Comparison of ENCODE assay signal across 8 cellular contexts in genomic region chr14:75559451-75560187, GRCh38. TPM values are rescaled to one million over a fixed set of nuclear protein-coding genes. Genes with fewer than 3 reads are reported as not detected.
DNase-seq lines count a peak whose midpoint lies in the region; ATAC-seq, FAIRE-seq and TF ChIP-seq lines count a peak whose summit lies in the region.

No MANE protein-coding gene starts in this region.

- H3K36me3 ChIP-seq in CD4-positive, CD25-positive, alpha-beta regulatory T cell (ENCODE audit: control insufficient read depth, insufficient read depth, low read length): no peaks in the 10 kb centered on the region
- no peaks in the 10 kb centered on the region for H3K36me3 ChIP-seq in lower lobe of right lung
- no peaks in the 10 kb centered on the region for H3K36me3 ChIP-seq in Karpas-422 (ENCODE audit: insufficient read depth, low read length)

- DNase-seq in CD4-positive, CD25-positive, alpha-beta regulatory T cell: peak in 1 of 3 donors; percentile 49
- DNase-seq in HPDE6-E6E7 (ENCODE audit: extremely low spot score): peak; percentile 67
- peak; percentile 79 for DNase-seq in activated CD8-positive, alpha-beta memory T cell treated with anti-CD3 and anti-CD28 coated beads, Interleukin-2, amount 50 U/mL, for 48 hours
- DNase-seq in lower lobe of right lung: peak; percentile 73
- DNase-seq in Karpas-422: no peak
- no peak for DNase-seq in NCI-H1694 treated with DMSO at 0.1 percent for 48 hours (lab: John Stamatoyannopoulos, UW)
- DNase-seq in D721Med (ENCODE audit: insufficient read length, low spot score): no peak

- peak; percentile 41 to 45 for ATAC-seq in CD4-positive, CD25-positive, alpha-beta regulatory T cell (ENCODE audit: low read depth in 2 of 2)
- ATAC-seq in lower lobe of right lung (peak; percentile 75 to 77), GM19023 (IDR thresholded peaks at IDR 0.05; ENCODE audit: unreplicated experiment) (no peak)

- H3K4me1 ChIP-seq in CD4-positive, CD25-positive, alpha-beta regulatory T cell (ENCODE audit: control insufficient read depth, insufficient read depth, low read length, poor library complexity, severe bottlenecking): peaks cover 20% of the 10 kb centered on the region
- peaks cover 16% of the 10 kb centered on the region for H3K4me1 ChIP-seq in lower lobe of right lung
- H3K4me1 ChIP-seq in Karpas-422 (ENCODE audit: low read length): no peaks in the 10 kb centered on the region

- peak overlapping the region; percentile 59 for H3K27ac ChIP-seq in CD4-positive, CD25-positive, alpha-beta regulatory T cell (ENCODE audit: insufficient read depth, low read length, poor library complexity, severe bottlenecking)
- H3K27ac ChIP-seq in lower lobe of right lung (no peak overlapping the region), Karpas-422 (ENCODE audit: low read length) (no peak overlapping the region)

- H3K27me3 ChIP-seq in CD4-positive, CD25-positive, alpha-beta regulatory T cell (ENCODE audit: control insufficient read depth, insufficient read depth, low read length): no peaks in the 10 kb centered on the region
- H3K27me3 ChIP-seq in lower lobe of right lung (ENCODE audit: low read depth) (no peaks in the 10 kb centered on the region), Karpas-422 (ENCODE audit: low read length) (no peaks in the 10 kb centered on the region)

- H3K79me2 ChIP-seq in Karpas-422 (ENCODE audit: low read length): no peaks in the 10 kb centered on the region

- H3K9me2 ChIP-seq in Karpas-422 (replicated peaks; ENCODE audit: insufficient read depth, low read length): no peaks in the 10 kb centered on the region

- H3K27me3 Mint-ChIP-seq in CD4-positive, CD25-positive, alpha-beta regulatory T cell: no peaks in the 10 kb centered on the region

- no peaks in the 10 kb centered on the region for H3K36me3 Mint-ChIP-seq in CD4-positive, CD25-positive, alpha-beta regulatory T cell

- peak overlapping the region; percentile 85 to 94 (median 85) for H3K27ac Mint-ChIP-seq in CD4-positive, CD25-positive, alpha-beta regulatory T cell

- H4K20me1 ChIP-seq in Karpas-422 (ENCODE audit: insufficient read depth, low read depth, low read length): no peaks in the 10 kb centered on the region

- H3K9me3 ChIP-seq in CD4-positive, CD25-positive, alpha-beta regulatory T cell (ENCODE audit: control insufficient read depth in 2 of 2, low read length in 2 of 2): no peaks in the 10 kb centered on the region
- H3K9me3 ChIP-seq in lower lobe of right lung (no peaks in the 10 kb centered on the region), Karpas-422 (ENCODE audit: low read length) (no peaks in the 10 kb centered on the region)

- H3K9ac ChIP-seq in Karpas-422 (ENCODE audit: low read length): no peak overlapping the region

- no peak for FAIRE-seq in D721Med (lab: Jason Lieb, UNC)

- H3K4me3 Mint-ChIP-seq in CD4-positive, CD25-positive, alpha-beta regulatory T cell: peak overlapping the region in 2 of 4 donors; percentile 48 to 59

- H3K4me3 ChIP-seq in CD4-positive, CD25-positive, alpha-beta regulatory T cell (ENCODE audit: low read depth, low read length): no peak overlapping the region
- no peak overlapping the region for H3K4me3 ChIP-seq in lower lobe of right lung
- H3K4me3 ChIP-seq in Karpas-422 (ENCODE audit: low read length): no peak overlapping the region

- peaks cover 0 to 3% (median 0%) of the 10 kb centered on the region in 7 donors for H3K9me3 Mint-ChIP-seq in CD4-positive, CD25-positive, alpha-beta regulatory T cell

- no peak overlapping the region for H2AFZ ChIP-seq in Karpas-422 (ENCODE audit: low read length)

- intact Hi-C loops in lower lobe of right lung (cut with DNase I): no loop called here

- no peak overlapping the region for H3K4me2 ChIP-seq in Karpas-422 (ENCODE audit: low read depth, low read length, poor library complexity, severe bottlenecking)

- no peak for TF ChIP-seq CTCF in lower lobe of right lung (IDR thresholded peaks at IDR 0.05)
- TF ChIP-seq CTCF in D721Med (IDR thresholded peaks at IDR 0.05; ENCODE audit: insufficient read depth, missing control alignments): no peak

- peaks cover 21 to 45% (median 31%) of the 10 kb centered on the region in 4 donors for H3K4me1 Mint-ChIP-seq in CD4-positive, CD25-positive, alpha-beta regulatory T cell

RNA-seq across cellular contexts. Expression of gene FLVCR2, which starts 18.8 kb away (rescaled TPM):
- total RNA-seq in CD4-positive, CD25-positive, alpha-beta regulatory T cell: 5.4 TPM
- 1 to 10 TPM; 4.4 to 7.7 (median 6.0) TPM for polyA plus RNA-seq in CD4-positive, CD25-positive, alpha-beta regulatory T cell
- 42.4 TPM for total RNA-seq in lower lobe of right lung
- total RNA-seq in Karpas-422 (2014; rRNA removed; shearing (Covaris generic); ENCODE audit: low replicate concordance): not detected in 2 replicates

RNA-seq across cellular contexts. Expression of gene BATF, which starts 37.4 kb away (rescaled TPM):
- 50.7 TPM for total RNA-seq in CD4-positive, CD25-positive, alpha-beta regulatory T cell
- polyA plus RNA-seq in CD4-positive, CD25-positive, alpha-beta regulatory T cell: 100 to 1,000 TPM in 3 of 4 donors, 10 to 100 TPM in 1; 86.8 to 119 (median 109) TPM
- total RNA-seq in lower lobe of right lung: 6.7 TPM
- not detected in 2 replicates for total RNA-seq in Karpas-422 (2014; rRNA removed; shearing (Covaris generic); ENCODE audit: low replicate concordance)

Comparison
In these comparisons a context has a peak if more than half of its experiments do, and no peak if none do; other contexts are left out.
1. DNase-seq: peak in HPDE6-E6E7 (single experiment), activated CD8-positive, alpha-beta memory T cell treated with anti-CD3 and anti-CD28 coated beads, Interleukin-2, amount 50 U/mL, for 48 hours (single experiment) and lower lobe of right lung (single experiment); none in Karpas-422 (single experiment), NCI-H1694 treated with DMSO at 0.1 percent for 48 hours (single experiment) and D721Med (single experiment).